ENCODE assay signal across 10 cellular contexts in the genomic region with DNA sequence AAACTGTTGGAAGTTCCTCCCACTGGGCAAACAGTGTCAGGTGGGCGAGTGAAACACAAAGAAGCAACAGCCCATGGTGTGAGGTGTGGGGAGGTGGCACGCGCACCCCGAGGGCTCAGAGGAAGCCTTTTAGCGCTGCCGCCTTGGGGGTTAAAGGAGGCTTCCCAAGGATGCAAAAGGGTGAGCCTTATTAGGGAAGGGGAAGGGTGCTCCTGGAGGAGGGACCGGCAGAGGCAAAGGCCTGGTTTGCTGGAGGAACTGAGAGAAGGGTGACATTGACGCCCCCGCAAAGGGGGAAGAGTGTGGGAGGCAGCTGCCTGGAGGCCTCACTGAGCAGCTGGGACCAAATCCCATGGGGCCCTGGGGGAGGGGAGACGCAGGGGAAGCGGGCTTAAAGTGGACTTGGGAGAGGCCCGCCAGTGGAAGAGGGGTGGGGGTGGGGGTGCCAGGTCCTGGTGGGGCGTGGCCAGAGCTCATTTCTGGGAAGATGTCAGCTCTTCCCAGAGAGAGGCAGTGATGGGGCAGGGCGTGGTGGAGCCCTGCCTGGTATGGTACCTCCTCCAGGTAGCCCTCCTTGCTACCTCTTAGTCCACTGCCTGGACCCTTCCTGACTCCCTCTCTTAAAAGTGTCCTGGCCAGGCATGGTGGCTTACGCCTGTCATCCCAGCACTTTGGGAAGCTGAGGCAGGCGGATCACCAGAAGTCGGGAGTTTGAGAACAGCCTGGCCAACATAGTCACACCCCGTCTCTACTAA. TPM values are rescaled to one million over a fixed set of nuclear protein-coding genes. Genes with fewer than 3 reads are reported as not detected.
DNase-seq lines count a peak whose midpoint lies in the region; ATAC-seq lines count a peak whose summit lies in the region.
"Had no signal": no experiment of that assay in that cellular context is flagged by ENCODE, and none has a peak within 500 bp of the region (broad histone marks: within the 10 kb centered on the region; RNA-seq: fewer than 3 reads in every experiment).

No MANE protein-coding gene starts in this region.

- DNase-seq in NCI-H82 (lab: John Stamatoyannopoulos, UW) (peak; percentile 100), head of caudate nucleus (peak in 29 of 42 donors; percentile 30 to 79 (median 61)), LoVo (ENCODE audit: low spot score) (no peak), immature natural killer cell (no peak)
- DNase-seq: Calu3 had no signal

- ATAC-seq in GM21381 (IDR thresholded peaks at IDR 0.05; ENCODE audit: unreplicated experiment) = peak; percentile 66
- ATAC-seq in GM19395 (IDR thresholded peaks at IDR 0.05; ENCODE audit: unreplicated experiment) = no peak
- ATAC-seq in HG03159 (IDR thresholded peaks at IDR 0.05; ENCODE audit: unreplicated experiment) = no peak

- intact Hi-C loops in head of caudate nucleus (cut with DNase I) = no loop called here

- H3K4me3 Mint-ChIP-seq in immature natural killer cell = no peak overlapping the region

- H3K4me1 Mint-ChIP-seq in immature natural killer cell = no peaks in the 10 kb centered on the region

- H3K9ac ChIP-seq in BLaER1 = peak overlapping the region; percentile 55; the same call in 1 of the 2 replicates

- peaks cover 14% of the 10 kb centered on the region for H4K20me1 ChIP-seq in BLaER1

- H3K9me3 Mint-ChIP-seq in immature natural killer cell = no peaks in the 10 kb centered on the region

- H3K27me3 Mint-ChIP-seq in immature natural killer cell (ENCODE audit: low read depth in 3 of 3) = peaks cover 0 to 5% (median 0%) of the 10 kb centered on the region in 3 donors
- H3K27me3 Mint-ChIP-seq: progenitor cell of endocrine pancreas had no signal

- H3K9me3 ChIP-seq in BLaER1 = peaks cover 21% of the 10 kb centered on the region

- H3K27ac ChIP-seq in BLaER1 = peak overlapping the region; percentile 75

- H3K4me2 ChIP-seq in BLaER1 = peak overlapping the region; percentile 85

- H3K4me3 ChIP-seq in BLaER1 = no peak overlapping the region

- peaks cover 0 to 13% (median 0%) of the 10 kb centered on the region in 3 donors for H3K36me3 Mint-ChIP-seq in immature natural killer cell

- H3K27me3 ChIP-seq in BLaER1 = no peaks in the 10 kb centered on the region

- peaks cover 55% of the 10 kb centered on the region for H3K36me3 ChIP-seq in BLaER1

- no peak overlapping the region for H3K27ac Mint-ChIP-seq in immature natural killer cell

- H3K4me1 ChIP-seq in BLaER1 = peaks cover 44% of the 10 kb centered on the region

RNA-seq across cellular contexts. Expression of a gene that starts 12.0 kb away (rescaled TPM):
- 10 to 100 TPM in 1 of 3 donors, 1 to 10 TPM in 2; 2.0 to 27.0 (median 6.7) TPM for polyA plus RNA-seq in immature natural killer cell

RNA-seq across cellular contexts. Expression of a gene that starts 20.0 kb away (rescaled TPM):
- polyA plus RNA-seq in immature natural killer cell = 10 to 100 TPM; 14.7 to 51.5 (median 17.7) TPM

RNA-seq across cellular contexts. Expression of a gene that starts 51.1 kb away (rescaled TPM):
- polyA plus RNA-seq in immature natural killer cell = not detected

RNA-seq across cellular contexts. Expression of a gene that starts 55.6 kb away (rescaled TPM):
- not detected for polyA plus RNA-seq in immature natural killer cell

Comparison
In these comparisons a context has a peak if more than half of its experiments do, and no peak if none do; other contexts are left out.
1. DNase-seq: peak in NCI-H82 (single experiment) and head of caudate nucleus (29 of 42); none in LoVo (single experiment) and immature natural killer cell (0 of 3).